8 cellular contexts compared by ENCODE assay signal in the genomic region with DNA sequence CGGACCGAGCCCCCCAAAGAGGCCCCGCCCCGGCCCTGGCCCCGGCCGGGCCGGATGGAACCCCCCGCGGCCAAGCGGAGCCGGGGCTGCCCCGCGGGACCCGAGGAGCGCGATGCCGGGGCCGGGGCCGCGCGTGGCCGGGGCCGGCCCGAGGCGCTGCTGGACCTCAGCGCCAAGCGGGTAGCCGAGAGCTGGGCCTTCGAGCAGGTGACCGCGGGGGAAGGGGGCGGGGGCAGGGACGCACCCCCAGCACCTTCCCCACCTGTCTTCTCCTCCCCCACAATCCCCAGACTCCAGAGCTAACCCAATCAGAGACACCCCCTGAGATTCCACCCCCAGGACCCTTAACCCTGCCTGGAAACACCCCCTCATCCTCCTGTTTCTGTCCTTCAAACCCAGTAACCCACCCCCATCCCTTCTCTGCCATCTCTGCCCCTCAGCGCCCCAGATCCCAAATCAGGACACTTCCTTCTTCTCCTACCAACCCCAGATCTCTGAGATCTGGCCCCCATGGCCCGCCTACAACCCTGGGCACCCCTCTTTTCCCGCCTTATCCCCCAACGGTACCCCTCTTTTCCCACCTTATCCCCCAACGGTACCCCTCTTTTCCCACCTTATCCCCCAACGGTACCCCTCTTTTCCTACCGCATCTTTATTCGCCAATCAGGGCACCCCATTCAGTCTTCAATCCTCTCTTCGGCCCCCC. TPM values are rescaled to one million over a fixed set of nuclear protein-coding genes. Genes with fewer than 3 reads are reported as not detected.
A peak's percentile ranks its signal among the peaks of the same experiment; 100 is the strongest.
DNase-seq lines count a peak whose midpoint lies in the region; ATAC-seq and TF ChIP-seq lines count a peak whose summit lies in the region.

No MANE protein-coding gene starts in this region.

- H3K9me3 ChIP-seq in OCI-LY1 (ENCODE audit: low read length), result no peaks in the 10 kb centered on the region
- no peaks in the 10 kb centered on the region for H3K9me3 ChIP-seq in naive thymus-derived CD4-positive, alpha-beta T cell (ENCODE audit: control insufficient read depth in 2 of 3, low read length in 3 of 3)

- TF ChIP-seq CTCF in HFF-Myc (IDR thresholded peaks at IDR 0.05; ENCODE audit: low read depth, low read length, missing control alignments) (no peak), OCI-LY1 (IDR thresholded peaks at IDR 0.05; ENCODE audit: low read length) (no peak), endothelial cell (IDR thresholded peaks at IDR 0.05; ENCODE audit: unreplicated experiment) (no peak)

- POLR2A ChIA-PET in naive thymus-derived CD4-positive, alpha-beta T cell (lab: Charles Lee), result interaction anchor here (0.5 to 3.1 kb wide), 12 partner anchors 8 to 66 kb away, joined by 3 to 17 read pairs (median 6); a partner anchor contains a TSS

- H3K9me3 Mint-ChIP-seq in endothelial cell (ENCODE audit: unreplicated experiment), result no peaks in the 10 kb centered on the region
- no peaks in the 10 kb centered on the region for H3K9me3 Mint-ChIP-seq in naive thymus-derived CD4-positive, alpha-beta T cell

- H3F3A ChIP-seq in OCI-LY1 (ENCODE audit: insufficient read depth, low read length), result no peaks in the 10 kb centered on the region

- no peak overlapping the region for H3K27ac ChIP-seq in OCI-LY1 (ENCODE audit: low read depth, low read length, poor library complexity, severe bottlenecking)
- H3K27ac ChIP-seq in naive thymus-derived CD4-positive, alpha-beta T cell (ENCODE audit: low read depth, low read length), result peak overlapping the region; percentile 56

- H3K9ac ChIP-seq in OCI-LY1 (ENCODE audit: low read length), result peak overlapping the region; percentile 54; the same call in 1 of the 2 replicates

- H4K20me1 ChIP-seq in OCI-LY1 (ENCODE audit: insufficient read depth, low read length), result no peaks in the 10 kb centered on the region

- CTCF ChIA-PET in naive thymus-derived CD4-positive, alpha-beta T cell (lab: Charles Lee), result interaction anchor here (1.0 to 1.8 kb wide), 3 partner anchors 8 to 66 kb away, joined by 4 to 8 read pairs (median 6); no protein-coding TSS in a partner anchor

- H3K4me1 ChIP-seq in OCI-LY1 (ENCODE audit: insufficient read depth, low read length, severe bottlenecking), result peaks cover 15% of the 10 kb centered on the region
- H3K4me1 ChIP-seq in naive thymus-derived CD4-positive, alpha-beta T cell (ENCODE audit: control insufficient read depth in 2 of 2, insufficient read depth in 2 of 2, low read length in 2 of 2), result peaks cover 14 to 17% of the 10 kb centered on the region in 2 donors

- intact Hi-C loops in naive thymus-derived CD4-positive, alpha-beta T cell (cut with micrococcal nuclease), result loop anchor here (1.0 kb wide), 6 partner anchors 8 to 51 kb away; a partner anchor contains a TSS

- H3K9me2 ChIP-seq in OCI-LY1 (ENCODE audit: low read depth, low read length), result no peaks in the 10 kb centered on the region

- no peaks in the 10 kb centered on the region for H3K27me3 ChIP-seq in OCI-LY1 (ENCODE audit: insufficient read depth, low read length)
- H3K27me3 ChIP-seq in naive thymus-derived CD4-positive, alpha-beta T cell (ENCODE audit: control insufficient read depth in 2 of 2, insufficient read depth in 2 of 2, low read length in 2 of 2), result no peaks in the 10 kb centered on the region

- peak overlapping the region; percentile 95 for H3K4me3 Mint-ChIP-seq in endothelial cell (ENCODE audit: unreplicated experiment)
- peak overlapping the region; percentile 69 to 96 (median 91) for H3K4me3 Mint-ChIP-seq in naive thymus-derived CD4-positive, alpha-beta T cell

- peaks cover 18% of the 10 kb centered on the region for H3K4me1 Mint-ChIP-seq in endothelial cell (ENCODE audit: unreplicated experiment)
- H3K4me1 Mint-ChIP-seq in naive thymus-derived CD4-positive, alpha-beta T cell, result peaks cover 22 to 42% (median 31%) of the 10 kb centered on the region in 7 donors

- no peaks in the 10 kb centered on the region for H3K36me3 ChIP-seq in OCI-LY1 (ENCODE audit: insufficient read depth, low read length)
- H3K36me3 ChIP-seq in naive thymus-derived CD4-positive, alpha-beta T cell (ENCODE audit: control insufficient read depth in 2 of 3, insufficient read depth in 3 of 3, low read length in 3 of 3), result no peaks in the 10 kb centered on the region

- H3K4me3 ChIP-seq in HFF-Myc (replicated peaks; ENCODE audit: low read depth, low read length), result peak overlapping the region; percentile 72
- H3K4me3 ChIP-seq in OCI-LY1 (ENCODE audit: low read depth, low read length, poor library complexity, severe bottlenecking), result peak overlapping the region; percentile 66
- peak overlapping the region; percentile 84 for H3K4me3 ChIP-seq in naive thymus-derived CD4-positive, alpha-beta T cell (ENCODE audit: low read length)

- peak overlapping the region; percentile 77 for H3K4me2 ChIP-seq in OCI-LY1 (ENCODE audit: low read length)

- H3K79me2 ChIP-seq in OCI-LY1 (ENCODE audit: insufficient read depth, low read length), result no peaks in the 10 kb centered on the region

- H3K36me3 Mint-ChIP-seq in endothelial cell (ENCODE audit: low read depth, unreplicated experiment), result peaks cover 3% of the 10 kb centered on the region
- peaks cover 0 to 3% (median 0%) of the 10 kb centered on the region in 5 donors for H3K36me3 Mint-ChIP-seq in naive thymus-derived CD4-positive, alpha-beta T cell

- H3K27ac Mint-ChIP-seq in endothelial cell (ENCODE audit: unreplicated experiment), result peak overlapping the region; percentile 6
- H3K27ac Mint-ChIP-seq in naive thymus-derived CD4-positive, alpha-beta T cell, result peak overlapping the region; percentile 19 to 96 (median 79)

- H2AFZ ChIP-seq in OCI-LY1 (ENCODE audit: low read length), result no peak overlapping the region

- peaks cover 5% of the 10 kb centered on the region for H3K27me3 Mint-ChIP-seq in endothelial cell (ENCODE audit: unreplicated experiment)
- no peaks in the 10 kb centered on the region for H3K27me3 Mint-ChIP-seq in naive thymus-derived CD4-positive, alpha-beta T cell

- DNase-seq in DMS53 (lab: John Stamatoyannopoulos, UW) (peak; percentile 39), DMS53 treated with DMSO at 0.1 percent for 48 hours (lab: John Stamatoyannopoulos, UW; ENCODE audit: unreplicated experiment) (no peak), HFF-Myc (ENCODE audit: extremely low read depth, low read depth) (no peak), endothelial cell (ENCODE audit: low spot score) (no peak), RPMI8226 (no peak), activated gamma-delta T cell (lab: John Stamatoyannopoulos, UW) (no peak)
- no peak for DNase-seq in naive thymus-derived CD4-positive, alpha-beta T cell

- ATAC-seq in naive thymus-derived CD4-positive, alpha-beta T cell, result peak; percentile 6

RNA-seq across cellular contexts. Expression of a gene that starts 0.5 kb away (rescaled TPM):
- total RNA-seq in endothelial cell (ENCODE audit: unreplicated experiment), result 43.7 TPM
- total RNA-seq in naive thymus-derived CD4-positive, alpha-beta T cell, result 1 to 10 TPM; 4.8 to 7.8 (median 5.9) TPM
- polyA plus RNA-seq in naive thymus-derived CD4-positive, alpha-beta T cell, result 1 to 10 TPM in 1 of 2 donors, under 1 TPM in 1; 0.73 to 1.6 TPM

RNA-seq across cellular contexts. Expression of a gene that starts 21.5 kb away (rescaled TPM):
- total RNA-seq in endothelial cell (ENCODE audit: unreplicated experiment), result 98.4 TPM
- 100 to 1,000 TPM in 1 of 5 experiments, 10 to 100 TPM in 4; 57.2 to 108 (median 86.2) TPM for total RNA-seq in naive thymus-derived CD4-positive, alpha-beta T cell
- 100 to 1,000 TPM; 203 to 289 TPM for polyA plus RNA-seq in naive thymus-derived CD4-positive, alpha-beta T cell

RNA-seq across cellular contexts. Expression of a gene that starts 31.4 kb away (rescaled TPM):
- total RNA-seq in endothelial cell (ENCODE audit: unreplicated experiment), result 165 TPM
- total RNA-seq in naive thymus-derived CD4-positive, alpha-beta T cell, result 10 to 100 TPM; 29.1 to 56.2 (median 49.2) TPM
- 10 to 100 TPM in 1 of 2 donors, 1 to 10 TPM in 1; 7.1 to 22.4 TPM for polyA plus RNA-seq in naive thymus-derived CD4-positive, alpha-beta T cell
